ENCODE assay signal across 8 cellular contexts in genomic region chr11:78646564-78647185, GRCh38.
DNase-seq lines count a peak whose midpoint lies in the region; ATAC-seq and TF ChIP-seq lines count a peak whose summit lies in the region.

No MANE protein-coding gene starts in this region.

- POLR2A ChIA-PET in CD8-positive, alpha-beta memory T cell (lab: Charles Lee) = no interaction called here

- H3K27me3 Mint-ChIP-seq in CD8-positive, alpha-beta memory T cell = peaks cover 6 to 7% of the 10 kb centered on the region in 2 donors
- H3K27me3 Mint-ChIP-seq in T-helper 2 cell treated with Interferon-gamma antibody and Interleukin-4, amounts not matched to agents 5 μg/mL and 100 μg/mL, for 36 hours (ENCODE audit: low read depth) = no peaks in the 10 kb centered on the region

- H3K9me3 ChIP-seq in CD8-positive, alpha-beta memory T cell (ENCODE audit: low read length) = no peaks in the 10 kb centered on the region
- H3K9me3 ChIP-seq in left lung = no peaks in the 10 kb centered on the region

- ATAC-seq in GM21786 (IDR thresholded peaks at IDR 0.05; ENCODE audit: unreplicated experiment) (peak; percentile 57), left lung (peak; percentile 83), GM21526 (IDR thresholded peaks at IDR 0.05; ENCODE audit: low FRiP score, unreplicated experiment) (no peak)

- no peak overlapping the region for H3K27ac ChIP-seq in CD8-positive, alpha-beta memory T cell (ENCODE audit: low read depth, low read length)
- H3K27ac ChIP-seq in left lung = no peak overlapping the region

- H3K36me3 Mint-ChIP-seq in CD8-positive, alpha-beta memory T cell = no peaks in the 10 kb centered on the region
- H3K36me3 Mint-ChIP-seq in T-helper 2 cell treated with Interferon-gamma antibody and Interleukin-4, amounts not matched to agents 5 μg/mL and 100 μg/mL, for 36 hours (ENCODE audit: low read depth) = peaks cover 2% of the 10 kb centered on the region

- peak; percentile 72 for TF ChIP-seq CTCF in left lung (IDR thresholded peaks at IDR 0.05)

- H3K27me3 ChIP-seq in CD8-positive, alpha-beta memory T cell (ENCODE audit: insufficient read depth, low read length, poor library complexity, severe bottlenecking) = no peaks in the 10 kb centered on the region
- no peaks in the 10 kb centered on the region for H3K27me3 ChIP-seq in left lung

- CTCF ChIA-PET in CD8-positive, alpha-beta memory T cell (lab: Charles Lee) = interaction anchor here (0.7 to 3.4 kb wide), 6 partner anchors 10 to 429 kb away, joined by 3 to 20 read pairs (median 6); no protein-coding TSS in a partner anchor

- peaks cover 4% of the 10 kb centered on the region for H3K4me1 ChIP-seq in CD8-positive, alpha-beta memory T cell (ENCODE audit: insufficient read depth, low read length)
- H3K4me1 ChIP-seq in left lung = peaks cover 0 to 5% of the 10 kb centered on the region in 2 donors

- H3K27ac Mint-ChIP-seq in CD8-positive, alpha-beta memory T cell = no peak overlapping the region
- no peak overlapping the region for H3K27ac Mint-ChIP-seq in T-helper 2 cell treated with Interferon-gamma antibody and Interleukin-4, amounts not matched to agents 5 μg/mL and 100 μg/mL, for 36 hours

- peaks cover 0 to 18% (median 10%) of the 10 kb centered on the region in 3 donors for H3K4me1 Mint-ChIP-seq in CD8-positive, alpha-beta memory T cell
- H3K4me1 Mint-ChIP-seq in T-helper 2 cell treated with Interferon-gamma antibody and Interleukin-4, amounts not matched to agents 5 μg/mL and 100 μg/mL, for 36 hours (ENCODE audit: low read depth) = peaks cover 25% of the 10 kb centered on the region

- H3K4me3 ChIP-seq in CD8-positive, alpha-beta memory T cell (ENCODE audit: low read length) = no peak overlapping the region
- no peak overlapping the region for H3K4me3 ChIP-seq in left lung

- in situ Hi-C loops in T47D (cut with HindIII; ENCODE audit: low pct_unique_long_range_greater_than_20kb, low sequenced_read_pairs) = no loop called here

- H3K36me3 ChIP-seq in CD8-positive, alpha-beta memory T cell (ENCODE audit: insufficient read depth, low read length) = no peaks in the 10 kb centered on the region
- no peaks in the 10 kb centered on the region for H3K36me3 ChIP-seq in left lung

- no peaks in the 10 kb centered on the region for H3K9me3 Mint-ChIP-seq in CD8-positive, alpha-beta memory T cell
- no peaks in the 10 kb centered on the region for H3K9me3 Mint-ChIP-seq in T-helper 2 cell treated with Interferon-gamma antibody and Interleukin-4, amounts not matched to agents 5 μg/mL and 100 μg/mL, for 36 hours

- DNase-seq in CD8-positive, alpha-beta memory T cell = peak; percentile 17 to 62 (median 20)
- DNase-seq in NCI-H1694 treated with DMSO at 0.1 percent for 48 hours (lab: John Stamatoyannopoulos, UW) = peak; percentile 25
- DNase-seq in T-helper 2 cell treated with Interferon-gamma antibody and Interleukin-4, amounts not matched to agents 5 μg/mL and 100 μg/mL, for 36 hours (ENCODE audit: low spot score) = peak; percentile 46
- DNase-seq in T47D (ENCODE audit: low read depth in 1 of 2, low spot score in 1 of 2) = peak; percentile 75 to 86
- no peak for DNase-seq in left lung
- peak; percentile 20 for DNase-seq in stimulated activated CD8-positive, alpha-beta memory T cell treated with anti-CD3 and anti-CD28 coated beads, Interleukin-15, amount 100 ng/mL, for 1 hour (ENCODE audit: low read depth)

- no peak overlapping the region for H3K4me3 Mint-ChIP-seq in CD8-positive, alpha-beta memory T cell
- no peak overlapping the region for H3K4me3 Mint-ChIP-seq in T-helper 2 cell treated with Interferon-gamma antibody and Interleukin-4, amounts not matched to agents 5 μg/mL and 100 μg/mL, for 36 hours

- intact Hi-C loops in left lung (cut with DNase I) = no loop called here

Comparison
In these comparisons a context has a peak if more than half of its experiments do, and no peak if none do; other contexts are left out.
1. DNase-seq: peak in CD8-positive, alpha-beta memory T cell (5 of 5), NCI-H1694 treated with DMSO at 0.1 percent for 48 hours (single experiment), T-helper 2 cell treated with Interferon-gamma antibody and Interleukin-4, amounts not matched to agents 5 μg/mL and 100 μg/mL, for 36 hours (single experiment), T47D (2 of 2) and stimulated activated CD8-positive, alpha-beta memory T cell treated with anti-CD3 and anti-CD28 coated beads, Interleukin-15, amount 100 ng/mL, for 1 hour (single experiment); none in left lung (0 of 2).